Comparison of ENCODE assay signal across 1 cellular context in the genomic region with DNA sequence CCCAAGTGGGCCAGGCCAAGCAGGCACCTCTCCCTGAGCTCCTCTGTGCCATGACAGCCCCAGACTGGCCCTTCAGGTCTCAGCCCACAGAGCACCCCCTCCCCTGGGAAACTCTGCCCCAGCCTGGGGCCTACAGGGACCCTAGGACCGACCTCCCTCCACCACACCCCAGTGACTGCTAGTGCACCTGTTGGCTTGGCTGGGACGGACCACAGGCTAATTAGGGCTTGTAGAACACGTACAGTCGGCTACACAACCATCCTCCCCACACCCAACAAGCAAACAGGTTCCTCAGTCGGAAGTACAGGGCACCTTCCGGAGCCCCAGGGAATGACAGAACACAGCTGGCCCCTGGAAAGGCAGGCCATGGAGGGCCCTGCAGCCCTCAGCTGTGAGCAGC.
TF ChIP-seq lines count a peak whose summit lies in the region.

No MANE protein-coding gene starts in this region.

TF ChIP-seq in IMR-90, 13 proteins besides CTCF, POLR2A, EP300 and RAD21:
- TF ChIP-seq RCOR1 (IDR thresholded peaks at IDR 0.05; ENCODE audit: insufficient replicate concordance, low read length) (no peak), RFX5 (IDR thresholded peaks at IDR 0.05; ENCODE audit: low read depth, low read length) (no peak), MAFK (IDR thresholded peaks at IDR 0.05; ENCODE audit: low read depth, low read length) (no peak), BHLHE40 (IDR thresholded peaks at IDR 0.05; ENCODE audit: low read depth, low read length) (no peak), NFE2L2 (IDR thresholded peaks at IDR 0.05; ENCODE audit: low read depth, low read length) (no peak), SMC3 (IDR thresholded peaks at IDR 0.05; ENCODE audit: low read depth, low read length) (no peak), MAZ (IDR thresholded peaks at IDR 0.05; ENCODE audit: borderline replicate concordance, low read depth, low read length) (no peak), CHD1 (IDR thresholded peaks at IDR 0.05; ENCODE audit: low read depth, low read length) (no peak), MXI1 (IDR thresholded peaks at IDR 0.05; ENCODE audit: borderline replicate concordance, low read depth, low read length) (no peak), CEBPB (IDR thresholded peaks at IDR 0.05; ENCODE audit: low read depth, low read length) (no peak), FOS (IDR thresholded peaks at IDR 0.05; ENCODE audit: low read depth, low read length) (no peak)
- TF ChIP-seq, protein P1, sequence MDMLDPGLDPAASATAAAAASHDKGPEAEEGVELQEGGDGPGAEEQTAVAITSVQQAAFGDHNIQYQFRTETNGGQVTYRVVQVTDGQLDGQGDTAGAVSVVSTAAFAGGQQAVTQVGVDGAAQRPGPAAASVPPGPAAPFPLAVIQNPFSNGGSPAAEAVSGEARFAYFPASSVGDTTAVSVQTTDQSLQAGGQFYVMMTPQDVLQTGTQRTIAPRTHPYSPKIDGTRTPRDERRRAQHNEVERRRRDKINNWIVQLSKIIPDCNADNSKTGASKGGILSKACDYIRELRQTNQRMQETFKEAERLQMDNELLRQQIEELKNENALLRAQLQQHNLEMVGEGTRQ (IDR thresholded peaks at IDR 0.05; ENCODE audit: low read depth, low read length): no peak
- TF ChIP-seq, protein P2, sequence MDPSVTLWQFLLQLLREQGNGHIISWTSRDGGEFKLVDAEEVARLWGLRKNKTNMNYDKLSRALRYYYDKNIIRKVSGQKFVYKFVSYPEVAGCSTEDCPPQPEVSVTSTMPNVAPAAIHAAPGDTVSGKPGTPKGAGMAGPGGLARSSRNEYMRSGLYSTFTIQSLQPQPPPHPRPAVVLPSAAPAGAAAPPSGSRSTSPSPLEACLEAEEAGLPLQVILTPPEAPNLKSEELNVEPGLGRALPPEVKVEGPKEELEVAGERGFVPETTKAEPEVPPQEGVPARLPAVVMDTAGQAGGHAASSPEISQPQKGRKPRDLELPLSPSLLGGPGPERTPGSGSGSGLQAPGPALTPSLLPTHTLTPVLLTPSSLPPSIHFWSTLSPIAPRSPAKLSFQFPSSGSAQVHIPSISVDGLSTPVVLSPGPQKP (IDR thresholded peaks at IDR 0.05; ENCODE audit: borderline replicate concordance, low read depth, low read length): no peak
